Comparison of ENCODE assay signal across 1 cellular context in the genomic region with DNA sequence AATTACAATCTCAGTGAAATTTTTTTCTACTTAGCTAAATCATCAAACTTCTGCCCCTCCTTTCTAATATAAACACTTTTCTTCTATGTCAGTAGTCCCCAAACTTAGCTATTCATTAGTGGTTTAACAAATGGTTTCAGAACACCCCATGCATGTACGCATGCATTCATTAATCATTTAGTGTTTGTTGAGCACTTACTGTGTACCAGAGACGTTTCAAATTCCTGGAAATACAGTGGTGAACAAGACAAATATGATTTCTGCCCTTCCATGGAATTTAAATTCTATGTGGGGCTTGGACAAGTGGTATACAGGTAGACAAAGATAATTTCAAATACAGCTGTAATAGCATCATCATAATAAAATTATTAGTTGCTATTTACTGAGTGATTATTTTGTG.
TF ChIP-seq lines count a peak whose summit lies in the region.

No MANE protein-coding gene starts in this region.

TF ChIP-seq in H1, 55 proteins besides CTCF, POLR2A, EP300 and RAD21:
- TF ChIP-seq CTBP2 (IDR thresholded peaks at IDR 0.05; ENCODE audit: borderline replicate concordance, insufficient read depth, insufficient read length, low read length): no peak
- TF ChIP-seq, protein P1, sequence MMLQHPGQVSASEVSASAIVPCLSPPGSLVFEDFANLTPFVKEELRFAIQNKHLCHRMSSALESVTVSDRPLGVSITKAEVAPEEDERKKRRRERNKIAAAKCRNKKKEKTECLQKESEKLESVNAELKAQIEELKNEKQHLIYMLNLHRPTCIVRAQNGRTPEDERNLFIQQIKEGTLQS (IDR thresholded peaks at IDR 0.05; ENCODE audit: insufficient read depth, low read depth, low read length): no peak
- no peak for TF ChIP-seq CEBPB (IDR thresholded peaks at IDR 0.05; ENCODE audit: low read depth, low read length)
- no peak for TF ChIP-seq EGR1 (IDR thresholded peaks at IDR 0.05; ENCODE audit: borderline replicate concordance, low read depth, low read length)
- no peak for TF ChIP-seq CBX8 (IDR thresholded peaks at IDR 0.05; ENCODE audit: borderline replicate concordance, low read depth, low read length)
- TF ChIP-seq TEAD4 (IDR thresholded peaks at IDR 0.05; ENCODE audit: low read depth, low read length): no peak
- no peak for TF ChIP-seq HDAC2 (IDR thresholded peaks at IDR 0.05; ENCODE audit: borderline replicate concordance in 1 of 2, low read depth in 2 of 2, low read length in 2 of 2)
- TF ChIP-seq ZNF274 (IDR thresholded peaks at IDR 0.05; ENCODE audit: borderline replicate concordance, extremely low read depth, low read length): no peak
- TF ChIP-seq SRF (IDR thresholded peaks at IDR 0.05; ENCODE audit: low read depth, low read length): no peak
- no peak for TF ChIP-seq CHD1 (IDR thresholded peaks at IDR 0.05; ENCODE audit: low read depth, low read length)
- TF ChIP-seq, protein P2, sequence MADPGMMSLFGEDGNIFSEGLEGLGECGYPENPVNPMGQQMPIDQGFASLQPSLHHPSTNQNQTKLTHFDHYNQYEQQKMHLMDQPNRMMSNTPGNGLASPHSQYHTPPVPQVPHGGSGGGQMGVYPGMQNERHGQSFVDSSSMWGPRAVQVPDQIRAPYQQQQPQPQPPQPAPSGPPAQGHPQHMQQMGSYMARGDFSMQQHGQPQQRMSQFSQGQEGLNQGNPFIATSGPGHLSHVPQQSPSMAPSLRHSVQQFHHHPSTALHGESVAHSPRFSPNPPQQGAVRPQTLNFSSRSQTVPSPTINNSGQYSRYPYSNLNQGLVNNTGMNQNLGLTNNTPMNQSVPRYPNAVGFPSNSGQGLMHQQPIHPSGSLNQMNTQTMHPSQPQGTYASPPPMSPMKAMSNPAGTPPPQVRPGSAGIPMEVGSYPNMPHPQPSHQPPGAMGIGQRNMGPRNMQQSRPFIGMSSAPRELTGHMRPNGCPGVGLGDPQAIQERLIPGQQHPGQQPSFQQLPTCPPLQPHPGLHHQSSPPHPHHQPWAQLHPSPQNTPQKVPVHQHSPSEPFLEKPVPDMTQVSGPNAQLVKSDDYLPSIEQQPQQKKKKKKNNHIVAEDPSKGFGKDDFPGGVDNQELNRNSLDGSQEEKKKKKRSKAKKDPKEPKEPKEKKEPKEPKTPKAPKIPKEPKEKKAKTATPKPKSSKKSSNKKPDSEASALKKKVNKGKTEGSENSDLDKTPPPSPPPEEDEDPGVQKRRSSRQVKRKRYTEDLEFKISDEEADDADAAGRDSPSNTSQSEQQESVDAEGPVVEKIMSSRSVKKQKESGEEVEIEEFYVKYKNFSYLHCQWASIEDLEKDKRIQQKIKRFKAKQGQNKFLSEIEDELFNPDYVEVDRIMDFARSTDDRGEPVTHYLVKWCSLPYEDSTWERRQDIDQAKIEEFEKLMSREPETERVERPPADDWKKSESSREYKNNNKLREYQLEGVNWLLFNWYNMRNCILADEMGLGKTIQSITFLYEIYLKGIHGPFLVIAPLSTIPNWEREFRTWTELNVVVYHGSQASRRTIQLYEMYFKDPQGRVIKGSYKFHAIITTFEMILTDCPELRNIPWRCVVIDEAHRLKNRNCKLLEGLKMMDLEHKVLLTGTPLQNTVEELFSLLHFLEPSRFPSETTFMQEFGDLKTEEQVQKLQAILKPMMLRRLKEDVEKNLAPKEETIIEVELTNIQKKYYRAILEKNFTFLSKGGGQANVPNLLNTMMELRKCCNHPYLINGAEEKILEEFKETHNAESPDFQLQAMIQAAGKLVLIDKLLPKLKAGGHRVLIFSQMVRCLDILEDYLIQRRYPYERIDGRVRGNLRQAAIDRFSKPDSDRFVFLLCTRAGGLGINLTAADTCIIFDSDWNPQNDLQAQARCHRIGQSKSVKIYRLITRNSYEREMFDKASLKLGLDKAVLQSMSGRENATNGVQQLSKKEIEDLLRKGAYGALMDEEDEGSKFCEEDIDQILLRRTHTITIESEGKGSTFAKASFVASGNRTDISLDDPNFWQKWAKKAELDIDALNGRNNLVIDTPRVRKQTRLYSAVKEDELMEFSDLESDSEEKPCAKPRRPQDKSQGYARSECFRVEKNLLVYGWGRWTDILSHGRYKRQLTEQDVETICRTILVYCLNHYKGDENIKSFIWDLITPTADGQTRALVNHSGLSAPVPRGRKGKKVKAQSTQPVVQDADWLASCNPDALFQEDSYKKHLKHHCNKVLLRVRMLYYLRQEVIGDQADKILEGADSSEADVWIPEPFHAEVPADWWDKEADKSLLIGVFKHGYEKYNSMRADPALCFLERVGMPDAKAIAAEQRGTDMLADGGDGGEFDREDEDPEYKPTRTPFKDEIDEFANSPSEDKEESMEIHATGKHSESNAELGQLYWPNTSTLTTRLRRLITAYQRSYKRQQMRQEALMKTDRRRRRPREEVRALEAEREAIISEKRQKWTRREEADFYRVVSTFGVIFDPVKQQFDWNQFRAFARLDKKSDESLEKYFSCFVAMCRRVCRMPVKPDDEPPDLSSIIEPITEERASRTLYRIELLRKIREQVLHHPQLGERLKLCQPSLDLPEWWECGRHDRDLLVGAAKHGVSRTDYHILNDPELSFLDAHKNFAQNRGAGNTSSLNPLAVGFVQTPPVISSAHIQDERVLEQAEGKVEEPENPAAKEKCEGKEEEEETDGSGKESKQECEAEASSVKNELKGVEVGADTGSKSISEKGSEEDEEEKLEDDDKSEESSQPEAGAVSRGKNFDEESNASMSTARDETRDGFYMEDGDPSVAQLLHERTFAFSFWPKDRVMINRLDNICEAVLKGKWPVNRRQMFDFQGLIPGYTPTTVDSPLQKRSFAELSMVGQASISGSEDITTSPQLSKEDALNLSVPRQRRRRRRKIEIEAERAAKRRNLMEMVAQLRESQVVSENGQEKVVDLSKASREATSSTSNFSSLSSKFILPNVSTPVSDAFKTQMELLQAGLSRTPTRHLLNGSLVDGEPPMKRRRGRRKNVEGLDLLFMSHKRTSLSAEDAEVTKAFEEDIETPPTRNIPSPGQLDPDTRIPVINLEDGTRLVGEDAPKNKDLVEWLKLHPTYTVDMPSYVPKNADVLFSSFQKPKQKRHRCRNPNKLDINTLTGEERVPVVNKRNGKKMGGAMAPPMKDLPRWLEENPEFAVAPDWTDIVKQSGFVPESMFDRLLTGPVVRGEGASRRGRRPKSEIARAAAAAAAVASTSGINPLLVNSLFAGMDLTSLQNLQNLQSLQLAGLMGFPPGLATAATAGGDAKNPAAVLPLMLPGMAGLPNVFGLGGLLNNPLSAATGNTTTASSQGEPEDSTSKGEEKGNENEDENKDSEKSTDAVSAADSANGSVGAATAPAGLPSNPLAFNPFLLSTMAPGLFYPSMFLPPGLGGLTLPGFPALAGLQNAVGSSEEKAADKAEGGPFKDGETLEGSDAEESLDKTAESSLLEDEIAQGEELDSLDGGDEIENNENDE (IDR thresholded peaks at IDR 0.05; ENCODE audit: insufficient replicate concordance, low read length): no peak
- TF ChIP-seq FOSL1 (IDR thresholded peaks at IDR 0.05; ENCODE audit: insufficient read depth, low read depth, low read length): no peak
- TF ChIP-seq TCF12 (IDR thresholded peaks at IDR 0.05; ENCODE audit: low read depth, low read length): no peak
TF ChIP-seq in H1: peak in this region for 0.
